Comparison of ENCODE assay signal across 9 cellular contexts in the genomic region with DNA sequence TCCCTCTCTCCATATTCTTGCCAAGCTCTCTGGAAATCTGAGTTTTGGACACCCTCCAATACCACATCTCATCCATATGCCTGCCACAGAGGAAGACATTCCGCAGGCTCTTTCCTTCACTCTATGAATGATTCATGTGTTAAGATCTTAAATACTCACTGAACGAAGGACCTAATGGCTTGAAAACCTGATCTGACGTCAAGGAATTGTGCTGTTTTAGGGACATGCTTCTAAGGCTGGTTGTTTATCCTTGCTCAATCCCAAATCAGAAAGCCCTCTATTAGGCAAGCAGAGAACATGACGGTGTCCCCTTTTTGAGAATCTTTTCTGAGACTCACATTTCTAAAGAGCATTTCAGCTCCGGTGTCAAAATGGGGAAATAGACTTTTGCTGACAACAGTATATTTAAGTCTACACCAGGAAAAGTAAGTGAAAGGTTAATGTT.
DNase-seq lines count a peak whose midpoint lies in the region; ATAC-seq and TF ChIP-seq lines count a peak whose summit lies in the region.
"Had no signal": no experiment of that assay in that cellular context is flagged by ENCODE, and none has a peak within 500 bp of the region (broad histone marks: within the 10 kb centered on the region; RNA-seq: fewer than 3 reads in every experiment).

No MANE protein-coding gene starts in this region.

- H3K4me1 ChIP-seq in foreskin keratinocyte, result no peaks in the 10 kb centered on the region

- no peaks in the 10 kb centered on the region for H3K27me3 ChIP-seq in foreskin keratinocyte

- H3K9me3 Mint-ChIP-seq in activated naive CD4-positive, alpha-beta T cell treated with anti-CD3 and anti-CD28 coated beads, Interleukin-2, amount 50 U/mL, for 72 hours, result no peaks in the 10 kb centered on the region

- TF ChIP-seq CTCF in foreskin keratinocyte (conservative IDR thresholded peaks at IDR 0.05), result no peak

- H3K27ac Mint-ChIP-seq in activated naive CD4-positive, alpha-beta T cell treated with anti-CD3 and anti-CD28 coated beads, Interleukin-2, amount 50 U/mL, for 72 hours, result no peak overlapping the region

- ATAC-seq in foreskin keratinocyte (peak; percentile 89), GM19455 (IDR thresholded peaks at IDR 0.05; ENCODE audit: unreplicated experiment) (no peak)
- ATAC-seq in activated naive CD4-positive, alpha-beta T cell treated with anti-CD3 and anti-CD28 coated beads, Interleukin-2, amount 50 U/mL, for 72 hours, result no peak

- DNase-seq in GM04503 (ENCODE audit: low read depth) (peak; percentile 96), T1000 (lab: John Stamatoyannopoulos, UW) (peak; percentile 45), foreskin keratinocyte (peak; percentile 82 to 94), skeletal muscle cell (ENCODE audit: low read depth) (peak; percentile 100), NCI-H1417 (lab: John Stamatoyannopoulos, UW) (no peak)
- DNase-seq in activated naive CD4-positive, alpha-beta T cell treated with anti-CD3 and anti-CD28 coated beads, Interleukin-2, amount 50 U/mL, for 72 hours (ENCODE audit: low spot score in 2 of 2), result no peak
- DNase-seq in central memory CD4-positive, alpha-beta T cell, result no peak
- DNase-seq: activated CD8-positive, alpha-beta memory T cell treated with anti-CD3 and anti-CD28 coated beads, Interleukin-2, amount 50 U/mL, for 48 hours had no signal

- H3K4me3 ChIP-seq in skeletal muscle cell (ENCODE audit: low read depth, low read length), result no peak overlapping the region

- H3K36me3 Mint-ChIP-seq in activated naive CD4-positive, alpha-beta T cell treated with anti-CD3 and anti-CD28 coated beads, Interleukin-2, amount 50 U/mL, for 72 hours, result no peaks in the 10 kb centered on the region

- H3K27ac ChIP-seq in foreskin keratinocyte, result peak overlapping the region; percentile 58

Comparison
In these comparisons a context has a peak if more than half of its experiments do, and no peak if none do; other contexts are left out.
1. DNase-seq: peak in GM04503 (single experiment), T1000 (single experiment), foreskin keratinocyte (2 of 2) and skeletal muscle cell (single experiment); none in NCI-H1417 (0 of 3), activated naive CD4-positive, alpha-beta T cell treated with anti-CD3 and anti-CD28 coated beads, Interleukin-2, amount 50 U/mL, for 72 hours (0 of 2) and central memory CD4-positive, alpha-beta T cell (single experiment).